ENCODE assay signal across 24 cellular contexts in genomic region chr15:67947254-67948039, GRCh38.
A peak's percentile ranks its signal among the peaks of the same experiment; 100 is the strongest.
DNase-seq lines count a peak whose midpoint lies in the region; ATAC-seq and TF ChIP-seq lines count a peak whose summit lies in the region.
"Had no signal": no experiment of that assay in that cellular context is flagged by ENCODE, and none has a peak within 500 bp of the region (broad histone marks: within the 10 kb centered on the region; RNA-seq: fewer than 3 reads in every experiment).

No MANE protein-coding gene starts in this region.

- TF ChIP-seq POLR2A in tibial nerve (IDR thresholded peaks at IDR 0.05): no peak

- TF ChIP-seq EP300 in tibial nerve (IDR thresholded peaks at IDR 0.05): no peak

- WGBS in tibial nerve, 2 donors: 85 to 87% methylated on average over 8 of the region's 8 CpGs

- DNase-seq in GM12865 (ENCODE audit: low read depth) (no peak), NT2/D1 (ENCODE audit: low read depth, low spot score) (no peak), islet precursor cell (peak; percentile 34), tibial nerve (ENCODE audit: low spot score in 2 of 2) (no peak), iPS-NIHi7 (ENCODE audit: extremely low spot score) (no peak), NCI-H1436 (lab: John Stamatoyannopoulos, UW) (no peak)
- DNase-seq: activated CD4-positive, alpha-beta T cell treated with anti-CD3 and anti-CD28 coated beads for 4 hours; activated gamma-delta T cell; activated T-cell treated with anti-CD3 and anti-CD28 coated beads, Interleukin-2, amount 50 U/mL, for 1 hour; gastrocnemius medialis; GOT3; hippocampal formation; immature natural killer cell; left lung; naive B cell; NCI-H1105 treated with DMSO at 0.1 percent for 48 hours; NCI-H2029 treated with DMSO at 0.1 percent for 48 hours; NCI-H446; stimulated activated CD4-positive, alpha-beta T cell treated with anti-CD3 and anti-CD28 coated beads, Interleukin-2, amount 100 ng/mL, for 24 hours; T-helper 9 cell; upper lobe of left lung had no signal

- H3K9ac ChIP-seq in NT2/D1 (ENCODE audit: insufficient read length, low read depth): peak overlapping the region; percentile 34

- H3K36me3 ChIP-seq in NT2/D1 (ENCODE audit: insufficient read depth, insufficient read length, low read length) (no peaks in the 10 kb centered on the region), tibial nerve (no peaks in the 10 kb centered on the region)
- H3K36me3 ChIP-seq: gastrocnemius medialis, left lung, upper lobe of left lung had no signal

- ATAC-seq in GM18858 (IDR thresholded peaks at IDR 0.05; ENCODE audit: unreplicated experiment): no peak
- ATAC-seq: gastrocnemius medialis, left lung had no signal

- no peaks in the 10 kb centered on the region; the same call in 1 of the 2 replicates for H3K9me3 ChIP-seq in NT2/D1 (ENCODE audit: insufficient read depth, low read length)
- no peaks in the 10 kb centered on the region for H3K9me3 ChIP-seq in tibial nerve
- H3K9me3 ChIP-seq: gastrocnemius medialis, left lung, upper lobe of left lung had no signal

- no peaks in the 10 kb centered on the region for H3K27me3 ChIP-seq in NT2/D1 (ENCODE audit: insufficient read depth, insufficient read length)
- H3K27me3 ChIP-seq in tibial nerve: no peaks in the 10 kb centered on the region
- H3K27me3 ChIP-seq: gastrocnemius medialis, left lung, upper lobe of left lung had no signal

- peak overlapping the region; percentile 54; the same call in 1 of the 2 replicates for H3K4me3 ChIP-seq in GM12865 (ENCODE audit: low read depth, low read length)
- H3K4me3 ChIP-seq in NT2/D1 (ENCODE audit: insufficient read length, low read depth): no peak overlapping the region
- no peak overlapping the region for H3K4me3 ChIP-seq in tibial nerve
- H3K4me3 ChIP-seq: gastrocnemius medialis, left lung, upper lobe of left lung had no signal

- peaks cover 4% of the 10 kb centered on the region for H3K4me1 ChIP-seq in NT2/D1 (ENCODE audit: insufficient read depth, insufficient read length)
- H3K4me1 ChIP-seq in tibial nerve: peaks cover 0 to 40% (median 8%) of the 10 kb centered on the region in 4 donors
- H3K4me1 ChIP-seq: left lung had no signal

- H3K27ac ChIP-seq in tibial nerve: peak overlapping the region in 3 of 4 donors; percentile 30 to 83 (median 77)
- H3K27ac ChIP-seq: HL-60, left lung, VCaP had no signal

- TF ChIP-seq CTCF in GM12865 (IDR thresholded peaks at IDR 0.05; ENCODE audit: insufficient read depth, low read depth, low read length, missing control alignments) (no peak), tibial nerve (IDR thresholded peaks at IDR 0.05) (no peak)
